ENCODE assay signal across 18 cellular contexts in genomic region chr21:19535356-19535755, GRCh38.
"Had no signal": no experiment of that assay in that cellular context is flagged by ENCODE, and none has a peak within 500 bp of the region (broad histone marks: within the 10 kb centered on the region; RNA-seq: fewer than 3 reads in every experiment).

No MANE protein-coding gene starts in this region.

- H3K36me3 ChIP-seq: SJCRH30 had no signal

- H3K4me3 ChIP-seq: SJCRH30, SK-N-MC had no signal

- H3K27me3 ChIP-seq: SJCRH30 had no signal

- H3K4me1 ChIP-seq: SJCRH30 had no signal

- DNase-seq: IMR-90, Kasumi-1, MM.1S, NCI-H1092 treated with DMSO at 0.1 percent for 48 hours, NCI-H1436, NCI-H1694, NCI-H187 treated with DMSO at 0.1 percent for 48 hours, NCI-H2029 treated with DMSO at 0.1 percent for 48 hours, NCI-H2227 treated with DMSO at 0.1 percent for 48 hours, NCI-H526, PC-3, SHP77 treated with DMSO at 0.1 percent for 48 hours, SJCRH30 had no signal

- H3K27ac ChIP-seq: KMS-11, SJCRH30, SK-N-MC had no signal

- H3K9me3 ChIP-seq: SJCRH30 had no signal

- H3K4me2 ChIP-seq: KMS-11 had no signal

- H3K9ac ChIP-seq: KMS-11 had no signal

- FAIRE-seq: HepG2 had no signal

- ATAC-seq: HepG2, Panc1, PC-3, Right ventricle myocardium inferior had no signal
